ENCODE assay signal across 21 cellular contexts in the genomic region with DNA sequence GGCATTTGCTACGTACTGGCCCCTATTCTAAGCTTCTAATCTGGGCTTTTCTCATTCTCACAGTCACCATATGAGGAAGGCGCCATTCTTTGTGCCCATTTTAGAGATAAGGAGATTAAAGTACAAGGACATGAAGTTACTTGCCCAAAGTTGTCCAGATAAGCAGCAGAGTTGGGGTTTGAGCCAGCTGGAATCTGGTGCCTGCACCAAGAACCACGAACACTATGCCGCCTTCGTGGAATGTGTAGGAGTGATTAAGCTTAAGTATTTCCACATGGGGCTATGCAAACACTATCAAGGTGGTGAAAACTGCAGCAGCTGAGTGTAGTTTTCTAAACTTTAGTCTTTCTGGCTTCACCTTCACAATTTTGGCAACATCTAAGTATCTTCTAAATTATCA.
DNase-seq lines count a peak whose midpoint lies in the region; ATAC-seq, FAIRE-seq and TF ChIP-seq lines count a peak whose summit lies in the region.
"Had no signal": no experiment of that assay in that cellular context is flagged by ENCODE, and none has a peak within 500 bp of the region (broad histone marks: within the 10 kb centered on the region; RNA-seq: fewer than 3 reads in every experiment).

No MANE protein-coding gene starts in this region.

- H3K27me3 ChIP-seq in Peyer's patch (no peaks in the 10 kb centered on the region), vagina (no peaks in the 10 kb centered on the region)
- H3K27me3 ChIP-seq: BLaER1, esophagus muscularis mucosa, ovary had no signal

- no peaks in the 10 kb centered on the region for H3K36me3 Mint-ChIP-seq in effector memory CD8-positive, alpha-beta T cell (ENCODE audit: insufficient read depth)

- H3K36me3 ChIP-seq in Peyer's patch: no peaks in the 10 kb centered on the region
- no peaks in the 10 kb centered on the region for H3K36me3 ChIP-seq in vagina
- H3K36me3 ChIP-seq: BLaER1, esophagus muscularis mucosa, ovary had no signal

- no peak overlapping the region for H3K4me3 ChIP-seq in astrocyte of the spinal cord (ENCODE audit: low read depth, low read length)
- no peak overlapping the region for H3K4me3 ChIP-seq in Peyer's patch
- H3K4me3 ChIP-seq in vagina: no peak overlapping the region
- H3K4me3 ChIP-seq: BLaER1, esophagus muscularis mucosa, K562, mucosa of descending colon, ovary had no signal

- intact Hi-C loops in cardiac septum (cut with DNase I): no loop called here
- intact Hi-C loops in vagina (cut with DNase I): no loop called here

- in situ Hi-C loops in astrocyte of the spinal cord (cut with HindIII; ENCODE audit: low sequenced_read_pairs): no loop called here

- H3K4me1 Mint-ChIP-seq in effector memory CD8-positive, alpha-beta T cell (ENCODE audit: low read depth in 2 of 2): no peaks in the 10 kb centered on the region

- H3K9me3 ChIP-seq in Peyer's patch (no peaks in the 10 kb centered on the region), vagina (no peaks in the 10 kb centered on the region)
- H3K9me3 ChIP-seq: BLaER1, esophagus muscularis mucosa, mucosa of descending colon, ovary had no signal

- H3K27ac ChIP-seq in Peyer's patch (no peak overlapping the region), vagina (no peak overlapping the region)
- H3K27ac ChIP-seq: BLaER1, esophagus muscularis mucosa, ovary, VCaP had no signal

- no peak for DNase-seq in H54 (ENCODE audit: insufficient read length, low spot score)
- peak; percentile 36 for DNase-seq in astrocyte of the spinal cord (ENCODE audit: low read depth, low spot score)
- peak; percentile 71 for DNase-seq in cardiac septum (ENCODE audit: low spot score)
- DNase-seq in omental fat pad (ENCODE audit: low spot score): no peak
- DNase-seq in Peyer's patch: no peak
- no peak for DNase-seq in activated effector memory CD4-positive, alpha-beta T cell treated with Interleukin-2 at 50 U/mL for 16 hours
- DNase-seq in effector memory CD8-positive, alpha-beta T cell: no peak
- no peak for DNase-seq in vagina (ENCODE audit: extremely low spot score in 2 of 2)
- DNase-seq: amygdala; dermis blood vessel endothelial cell; DMS79; H9; mucosa of descending colon; NCI-H1092 treated with DMSO at 0.1 percent for 48 hours; ovary; stimulated activated naive CD4-positive, alpha-beta T cell treated with Interleukin-2 at 50 U/mL for 16 hours had no signal

- H3K9me3 Mint-ChIP-seq in effector memory CD8-positive, alpha-beta T cell: no peaks in the 10 kb centered on the region
- H3K9me3 Mint-ChIP-seq: H9 had no signal

- TF ChIP-seq CTCF in astrocyte of the spinal cord (IDR thresholded peaks at IDR 0.05; ENCODE audit: low read depth, low read length) (no peak), omental fat pad (IDR thresholded peaks at IDR 0.05) (no peak), Peyer's patch (IDR thresholded peaks at IDR 0.05) (no peak), vagina (IDR thresholded peaks at IDR 0.05) (no peak)

- TF ChIP-seq POLR2A in H54 (IDR thresholded peaks at IDR 0.05; ENCODE audit: low read depth, low read length) (no peak), Peyer's patch (IDR thresholded peaks at IDR 0.05) (no peak), vagina (IDR thresholded peaks at IDR 0.05) (no peak)

- peak; percentile 62 for ATAC-seq in omental fat pad (ENCODE audit: low FRiP score)
- no peak for ATAC-seq in effector memory CD8-positive, alpha-beta T cell (replicated peaks)
- ATAC-seq: K562, mucosa of descending colon had no signal

- no peak overlapping the region for H3K4me3 Mint-ChIP-seq in effector memory CD8-positive, alpha-beta T cell
- H3K4me3 Mint-ChIP-seq: H9 had no signal

- H3K27me3 Mint-ChIP-seq in effector memory CD8-positive, alpha-beta T cell: no peaks in the 10 kb centered on the region

- no peak overlapping the region for H3K27ac Mint-ChIP-seq in effector memory CD8-positive, alpha-beta T cell
- H3K27ac Mint-ChIP-seq: activated T-helper 2 cell treated with anti-CD3 and anti-CD28 coated beads, Interferon-gamma antibody, Interleukin-2, Interleukin-4, amounts not matched to agents 10 μg/mL and 5 μg/mL and 100 μg/mL, durations not matched to agents 14 hours and 24 hours and 36 hours; H9 had no signal

- H3K4me1 ChIP-seq in Peyer's patch: no peaks in the 10 kb centered on the region
- no peaks in the 10 kb centered on the region for H3K4me1 ChIP-seq in vagina
- H3K4me1 ChIP-seq: BLaER1, esophagus muscularis mucosa had no signal

- FAIRE-seq in H54 (lab: Jason Lieb, UNC): peak; percentile 79
- FAIRE-seq: K562 had no signal

Comparison
In these comparisons a context has a peak if more than half of its experiments do, and no peak if none do; other contexts are left out.
1. DNase-seq: peak in astrocyte of the spinal cord (single experiment) and cardiac septum (single experiment); none in H54 (single experiment), omental fat pad (single experiment), Peyer's patch (0 of 3), activated effector memory CD4-positive, alpha-beta T cell treated with Interleukin-2 at 50 U/mL for 16 hours (single experiment), effector memory CD8-positive, alpha-beta T cell (0 of 3) and vagina (0 of 2).